Comparison of ENCODE assay signal across 17 cellular contexts in genomic region chr10:73169320-73169719, GRCh38. TPM values are rescaled to one million over a fixed set of nuclear protein-coding genes. Genes with fewer than 3 reads are reported as not detected.
DNase-seq lines count a peak whose midpoint lies in the region; ATAC-seq, FAIRE-seq and TF ChIP-seq lines count a peak whose summit lies in the region.
"Had no signal": no experiment of that assay in that cellular context is flagged by ENCODE, and none has a peak within 500 bp of the region (broad histone marks: within the 10 kb centered on the region; RNA-seq: fewer than 3 reads in every experiment).

No MANE protein-coding gene starts in this region.

- no peaks in the 10 kb centered on the region for H3K9me3 ChIP-seq in neural progenitor cell (ENCODE audit: low read depth)
- H3K9me3 ChIP-seq: thyroid gland had no signal

- peaks cover 17% of the 10 kb centered on the region for H3F3A ChIP-seq in neural progenitor cell (ENCODE audit: low read depth)

- no peak for DNase-seq in activated CD4-positive, alpha-beta T cell treated with anti-CD3 and anti-CD28 coated beads, Interleukin-2, amount 10 ng/mL, durations not matched to agents 7 days and 5 days
- no peak for DNase-seq in activated CD4-positive, alpha-beta T cell treated with anti-CD3 and anti-CD28 coated beads for 48 hours
- DNase-seq in activated naive CD8-positive, alpha-beta T cell treated with anti-CD3 and anti-CD28 coated beads, Interleukin-2, amount 10 ng/mL, durations not matched to agents 7 days and 5 days, result no peak
- DNase-seq in neural progenitor cell (ENCODE audit: low spot score) (no peak), frontal cortex (ENCODE audit: low spot score in 2 of 2) (no peak), H4 (ENCODE audit: low spot score) (no peak)
- DNase-seq in stimulated activated CD8-positive, alpha-beta memory T cell treated with anti-CD3 and anti-CD28 coated beads, Interleukin-4, amount 100 ng/mL, for 48 hours, result no peak
- DNase-seq: activated CD4-positive, alpha-beta T cell treated with anti-CD3 and anti-CD28 coated beads for 4 hours; cortex of kidney; occipital lobe; stimulated activated CD4-positive, alpha-beta T cell treated with anti-CD3 and anti-CD28 coated beads, Interleukin-4, amount 100 ng/mL, for 24 hours; T-helper 17 cell; thyroid gland had no signal

- no peak for FAIRE-seq in frontal cortex (lab: Jason Lieb, UNC)
- FAIRE-seq: GM12891, islet of Langerhans had no signal

- POLR2A ChIA-PET in activated CD4-positive, alpha-beta T cell treated with anti-CD3 and anti-CD28 coated beads, Interleukin-2, amount 10 ng/mL, durations not matched to agents 7 days and 5 days (lab: Charles Lee), result interaction anchor here (0.6 kb wide), 1 partner anchor 1018 kb away, joined by 3 read pairs; no protein-coding TSS in a partner anchor
- POLR2A ChIA-PET in activated naive CD8-positive, alpha-beta T cell treated with anti-CD3 and anti-CD28 coated beads, Interleukin-2, amount 10 ng/mL, durations not matched to agents 7 days and 5 days (lab: Charles Lee), result interaction anchor here (1.3 to 2.4 kb wide), 2 partner anchors 74 to 78 kb away, joined by 13 read pairs; partner anchors contain the start of gene DNAJC9

- no peaks in the 10 kb centered on the region for H3K9me3 Mint-ChIP-seq in activated CD4-positive, alpha-beta T cell treated with anti-CD3 and anti-CD28 coated beads, Interleukin-2, amount 10 ng/mL, durations not matched to agents 7 days and 5 days
- H3K9me3 Mint-ChIP-seq in activated naive CD8-positive, alpha-beta T cell treated with anti-CD3 and anti-CD28 coated beads, Interleukin-2, amount 10 ng/mL, durations not matched to agents 7 days and 5 days, result no peaks in the 10 kb centered on the region
- no peaks in the 10 kb centered on the region for H3K9me3 Mint-ChIP-seq in neural progenitor cell
- H3K9me3 Mint-ChIP-seq: memory B cell had no signal

- peaks cover 32% of the 10 kb centered on the region for H3K4me1 Mint-ChIP-seq in activated CD4-positive, alpha-beta T cell treated with anti-CD3 and anti-CD28 coated beads, Interleukin-2, amount 10 ng/mL, durations not matched to agents 7 days and 5 days
- H3K4me1 Mint-ChIP-seq in activated naive CD8-positive, alpha-beta T cell treated with anti-CD3 and anti-CD28 coated beads, Interleukin-2, amount 10 ng/mL, durations not matched to agents 7 days and 5 days, result peaks cover 23% of the 10 kb centered on the region
- H3K4me1 Mint-ChIP-seq in neural progenitor cell, result peaks cover 15% of the 10 kb centered on the region

- H3K9ac ChIP-seq in KMS-11 (no peak overlapping the region), neural progenitor cell (no peak overlapping the region)

- H3K79me2 ChIP-seq in KMS-11 (ENCODE audit: insufficient read depth, low read depth) (peaks cover 31% of the 10 kb centered on the region), neural progenitor cell (ENCODE audit: low read depth) (peaks cover 53% of the 10 kb centered on the region)

- H3K4me1 ChIP-seq in KMS-11 (ENCODE audit: low read depth, poor library complexity, severe bottlenecking) (peaks cover 19% of the 10 kb centered on the region), neural progenitor cell (peaks cover 6% of the 10 kb centered on the region)

- TF ChIP-seq CTCF in KMS-11 (conservative IDR thresholded peaks at IDR 0.05; ENCODE audit: low read depth, low read length), result no peak
- no peak for TF ChIP-seq CTCF in neural progenitor cell (IDR thresholded peaks at IDR 0.05)

- no peaks in the 10 kb centered on the region for H4K20me1 ChIP-seq in KMS-11 (ENCODE audit: insufficient read depth)
- no peaks in the 10 kb centered on the region for H4K20me1 ChIP-seq in neural progenitor cell (ENCODE audit: low read depth)

- no peaks in the 10 kb centered on the region for H3K27me3 Mint-ChIP-seq in activated CD4-positive, alpha-beta T cell treated with anti-CD3 and anti-CD28 coated beads, Interleukin-2, amount 10 ng/mL, durations not matched to agents 7 days and 5 days
- H3K27me3 Mint-ChIP-seq in activated naive CD8-positive, alpha-beta T cell treated with anti-CD3 and anti-CD28 coated beads, Interleukin-2, amount 10 ng/mL, durations not matched to agents 7 days and 5 days, result no peaks in the 10 kb centered on the region
- peaks cover 2% of the 10 kb centered on the region for H3K27me3 Mint-ChIP-seq in neural progenitor cell (ENCODE audit: insufficient read depth, low read depth)
- H3K27me3 Mint-ChIP-seq: memory B cell, T-helper 17 cell had no signal

- no peaks in the 10 kb centered on the region for H3K27me3 ChIP-seq in KMS-11 (ENCODE audit: insufficient read depth, low read depth)
- H3K27me3 ChIP-seq in neural progenitor cell, result no peaks in the 10 kb centered on the region
- H3K27me3 ChIP-seq: thyroid gland had no signal

- H3K4me3 ChIP-seq in KMS-11 (IDR thresholded peaks at IDR 0.05; ENCODE audit: insufficient read depth, low read depth, low read length), result no peak overlapping the region
- peak overlapping the region; percentile 84 for H3K4me3 ChIP-seq in neural progenitor cell

- H3K4me2 ChIP-seq in KMS-11, result peak overlapping the region; percentile 24; the same call in 1 of the 2 replicates
- peak overlapping the region; percentile 91 for H3K4me2 ChIP-seq in neural progenitor cell

- H3K36me3 ChIP-seq in KMS-11 (ENCODE audit: insufficient read depth), result no peaks in the 10 kb centered on the region
- no peaks in the 10 kb centered on the region for H3K36me3 ChIP-seq in neural progenitor cell
- H3K36me3 ChIP-seq: thyroid gland had no signal

- no peak overlapping the region for H2AFZ ChIP-seq in KMS-11 (ENCODE audit: low read depth)
- H2AFZ ChIP-seq in neural progenitor cell (replicated peaks), result no peak overlapping the region

- peak overlapping the region; percentile 66 for H3K27ac Mint-ChIP-seq in activated CD4-positive, alpha-beta T cell treated with anti-CD3 and anti-CD28 coated beads, Interleukin-2, amount 10 ng/mL, durations not matched to agents 7 days and 5 days
- H3K27ac Mint-ChIP-seq in activated naive CD8-positive, alpha-beta T cell treated with anti-CD3 and anti-CD28 coated beads, Interleukin-2, amount 10 ng/mL, durations not matched to agents 7 days and 5 days, result no peak overlapping the region
- no peak overlapping the region for H3K27ac Mint-ChIP-seq in neural progenitor cell

- H3K27ac ChIP-seq in KMS-11 (no peak overlapping the region), neural progenitor cell (no peak overlapping the region)

- peaks cover 18% of the 10 kb centered on the region for H3K36me3 Mint-ChIP-seq in activated CD4-positive, alpha-beta T cell treated with anti-CD3 and anti-CD28 coated beads, Interleukin-2, amount 10 ng/mL, durations not matched to agents 7 days and 5 days (ENCODE audit: low read depth)
- peaks cover 11% of the 10 kb centered on the region for H3K36me3 Mint-ChIP-seq in activated naive CD8-positive, alpha-beta T cell treated with anti-CD3 and anti-CD28 coated beads, Interleukin-2, amount 10 ng/mL, durations not matched to agents 7 days and 5 days
- H3K36me3 Mint-ChIP-seq in neural progenitor cell, result peaks cover 6% of the 10 kb centered on the region

- peak overlapping the region; percentile 60 for H3K4me3 Mint-ChIP-seq in activated CD4-positive, alpha-beta T cell treated with anti-CD3 and anti-CD28 coated beads, Interleukin-2, amount 10 ng/mL, durations not matched to agents 7 days and 5 days
- H3K4me3 Mint-ChIP-seq in activated naive CD8-positive, alpha-beta T cell treated with anti-CD3 and anti-CD28 coated beads, Interleukin-2, amount 10 ng/mL, durations not matched to agents 7 days and 5 days, result peak overlapping the region; percentile 45
- peak overlapping the region; percentile 100 for H3K4me3 Mint-ChIP-seq in neural progenitor cell

- no peak for ATAC-seq in activated naive CD8-positive, alpha-beta T cell treated with anti-CD3 and anti-CD28 coated beads, Interleukin-2, amount 10 ng/mL, durations not matched to agents 7 days and 5 days (ENCODE audit: low read depth)
- ATAC-seq: T-helper 17 cell had no signal

- CTCF ChIA-PET in activated CD4-positive, alpha-beta T cell treated with anti-CD3 and anti-CD28 coated beads, Interleukin-2, amount 10 ng/mL, durations not matched to agents 7 days and 5 days (lab: Charles Lee), result interaction anchor here (0.7 to 3.2 kb wide), 4 partner anchors 11 to 600 kb away, joined by 3 to 11 read pairs (median 5); partner anchors contain the start of gene DNAJC9

RNA-seq across cellular contexts. Expression of gene FAM149B1, which starts 1.4 kb away (rescaled TPM):
- 10 to 100 TPM; 15.2 to 17.0 TPM for total RNA-seq in activated CD4-positive, alpha-beta T cell treated with anti-CD3 and anti-CD28 coated beads, Interleukin-2, amount 10 ng/mL, durations not matched to agents 7 days and 5 days
- total RNA-seq in activated naive CD8-positive, alpha-beta T cell treated with anti-CD3 and anti-CD28 coated beads, Interleukin-2, amount 10 ng/mL, durations not matched to agents 7 days and 5 days, result 10 to 100 TPM; 15.6 to 18.4 TPM
- total RNA-seq in neural progenitor cell (ENCODE audit: low replicate concordance) (34.8 and 43.3 TPM in 2 replicates), frontal cortex (31.4 TPM)
- total RNA-seq in H4 (2014; rRNA removed; shearing (Covaris generic)), result 6.8 and 11.6 TPM in 2 replicates

RNA-seq across cellular contexts. Expression of gene ECD, which starts 1.5 kb away (rescaled TPM):
- 10 to 100 TPM; 30.5 to 31.7 TPM for total RNA-seq in activated CD4-positive, alpha-beta T cell treated with anti-CD3 and anti-CD28 coated beads, Interleukin-2, amount 10 ng/mL, durations not matched to agents 7 days and 5 days
- total RNA-seq in activated naive CD8-positive, alpha-beta T cell treated with anti-CD3 and anti-CD28 coated beads, Interleukin-2, amount 10 ng/mL, durations not matched to agents 7 days and 5 days, result 10 to 100 TPM; 30.1 to 31.7 TPM
- 36.0 and 44.0 TPM in 2 replicates for total RNA-seq in neural progenitor cell (ENCODE audit: low replicate concordance)
- 25.7 TPM for total RNA-seq in frontal cortex
- 41.1 and 49.9 TPM in 2 replicates for total RNA-seq in H4 (2014; rRNA removed; shearing (Covaris generic))

RNA-seq across cellular contexts. Expression of gene NUDT13, which starts 59.1 kb away (rescaled TPM):
- 1 to 10 TPM; 1.5 TPM for total RNA-seq in activated CD4-positive, alpha-beta T cell treated with anti-CD3 and anti-CD28 coated beads, Interleukin-2, amount 10 ng/mL, durations not matched to agents 7 days and 5 days
- total RNA-seq in activated naive CD8-positive, alpha-beta T cell treated with anti-CD3 and anti-CD28 coated beads, Interleukin-2, amount 10 ng/mL, durations not matched to agents 7 days and 5 days, result 1 to 10 TPM; 2.1 to 2.8 TPM
- total RNA-seq in neural progenitor cell (ENCODE audit: low replicate concordance) (2.4 and 3.0 TPM in 2 replicates), frontal cortex (0.41 TPM)
- total RNA-seq in H4 (2014; rRNA removed; shearing (Covaris generic)), result 1.1 and 2.0 TPM in 2 replicates

Comparison
In these comparisons a context has a peak if more than half of its experiments do, and no peak if none do; other contexts are left out.
1. H3K4me3 Mint-ChIP-seq: peak in every context shown above with its lines; median percentile 100 in neural progenitor cell; 60 in activated CD4-positive, alpha-beta T cell treated with anti-CD3 and anti-CD28 coated beads, Interleukin-2, amount 10 ng/mL, durations not matched to agents 7 days and 5 days; 45 in activated naive CD8-positive, alpha-beta T cell treated with anti-CD3 and anti-CD28 coated beads, Interleukin-2, amount 10 ng/mL, durations not matched to agents 7 days and 5 days.